Comparison of ENCODE assay signal across 15 cellular contexts in the genomic region with DNA sequence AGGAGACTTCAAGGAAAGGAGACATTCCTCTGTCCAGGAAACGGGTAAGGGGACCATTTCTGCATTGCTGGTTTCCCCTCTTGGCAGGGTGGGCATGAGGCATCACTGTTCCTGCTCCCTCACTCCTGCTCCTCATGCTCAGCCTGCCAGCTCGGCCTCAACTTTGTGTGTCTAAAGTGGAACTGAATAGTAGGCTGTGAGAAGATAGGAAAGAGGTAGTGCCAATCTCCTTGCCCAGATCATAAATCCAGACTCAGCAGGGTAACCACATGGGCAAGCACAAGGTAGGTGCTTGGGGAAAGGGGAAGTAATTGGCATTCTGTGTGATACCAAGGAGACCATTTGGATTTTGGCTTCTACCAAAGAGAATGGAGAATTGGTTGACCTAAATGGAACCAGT. TPM values are rescaled to one million over a fixed set of nuclear protein-coding genes. Genes with fewer than 3 reads are reported as not detected.
A peak's percentile ranks its signal among the peaks of the same experiment; 100 is the strongest.
DNase-seq lines count a peak whose midpoint lies in the region; ATAC-seq and TF ChIP-seq lines count a peak whose summit lies in the region.
"Had no signal": no experiment of that assay in that cellular context is flagged by ENCODE, and none has a peak within 500 bp of the region (broad histone marks: within the 10 kb centered on the region; RNA-seq: fewer than 3 reads in every experiment).

No MANE protein-coding gene starts in this region.

- H3K9me3 ChIP-seq in CD4-positive, CD25-positive, alpha-beta regulatory T cell (ENCODE audit: control insufficient read depth in 2 of 2, low read length in 2 of 2) = no peaks in the 10 kb centered on the region
- H3K9me3 ChIP-seq in sigmoid colon = no peaks in the 10 kb centered on the region
- H3K9me3 ChIP-seq: prostate gland had no signal

- no peaks in the 10 kb centered on the region for H3K9me3 Mint-ChIP-seq in CD4-positive, CD25-positive, alpha-beta regulatory T cell
- H3K9me3 Mint-ChIP-seq in IgD-negative memory B cell = no peaks in the 10 kb centered on the region
- no peaks in the 10 kb centered on the region for H3K9me3 Mint-ChIP-seq in activated CD8-positive, alpha-beta T cell treated with anti-CD3 and anti-CD28 coated beads, Interleukin-2, amount 10 ng/mL, durations not matched to agents 7 days and 5 days (ENCODE audit: insufficient read depth)
- no peaks in the 10 kb centered on the region for H3K9me3 Mint-ChIP-seq in natural killer cell
- H3K9me3 Mint-ChIP-seq: stimulated activated memory B cell treated with anti-CD40 and anti-IgM and Interleukin-4, amounts not matched to agents 10 μg/mL and 1 μg/mL and 100 μg/mL, for 72 hours; WTC11 had no signal

- no peak for TF ChIP-seq CTCF in natural killer cell (IDR thresholded peaks at IDR 0.05)
- no peak for TF ChIP-seq CTCF in sigmoid colon (IDR thresholded peaks at IDR 0.05)

- no peaks in the 10 kb centered on the region for H3K27me3 ChIP-seq in CD4-positive, CD25-positive, alpha-beta regulatory T cell (ENCODE audit: control insufficient read depth, insufficient read depth, low read length)
- peaks cover 5 to 40% (median 31%) of the 10 kb centered on the region in 3 donors for H3K27me3 ChIP-seq in sigmoid colon

- intact Hi-C loops in natural killer cell (cut with micrococcal nuclease) (loop anchor here (5.0 kb wide), 2 partner anchors 72 to 97 kb away; partner anchors contain the start of genes MDP1 and TINF2), sigmoid colon (cut with DNase I) (no loop called here)

- 66 to 91% methylated on average over 2 of the region's 2 CpGs for WGBS in sigmoid colon, 2 donors

- H3K27ac ChIP-seq in CD4-positive, CD25-positive, alpha-beta regulatory T cell (ENCODE audit: insufficient read depth, low read length, poor library complexity, severe bottlenecking) = no peak overlapping the region
- peak overlapping the region in 1 of 4 donors; percentile 81 for H3K27ac ChIP-seq in sigmoid colon
- H3K27ac ChIP-seq: prostate gland had no signal

- peak overlapping the region; percentile 78 to 90 (median 81) for H3K27ac Mint-ChIP-seq in CD4-positive, CD25-positive, alpha-beta regulatory T cell
- H3K27ac Mint-ChIP-seq in IgD-negative memory B cell (peak overlapping the region in 2 of 3 donors; percentile 27 to 79), natural killer cell (peak overlapping the region; percentile 94 to 96)
- peak overlapping the region; percentile 94 for H3K27ac Mint-ChIP-seq in activated CD8-positive, alpha-beta T cell treated with anti-CD3 and anti-CD28 coated beads, Interleukin-2, amount 10 ng/mL, durations not matched to agents 7 days and 5 days
- H3K27ac Mint-ChIP-seq: WTC11 had no signal

- TF ChIP-seq POLR2A in sigmoid colon (IDR thresholded peaks at IDR 0.05) = no peak

- H3K36me3 ChIP-seq in CD4-positive, CD25-positive, alpha-beta regulatory T cell (ENCODE audit: control insufficient read depth, insufficient read depth, low read length) = no peaks in the 10 kb centered on the region
- H3K36me3 ChIP-seq in sigmoid colon = no peaks in the 10 kb centered on the region
- H3K36me3 ChIP-seq: prostate gland had no signal

- peaks cover 57% of the 10 kb centered on the region for H3K4me1 ChIP-seq in CD4-positive, CD25-positive, alpha-beta regulatory T cell (ENCODE audit: control insufficient read depth, insufficient read depth, low read length, poor library complexity, severe bottlenecking)
- peaks cover 0 to 38% (median 34%) of the 10 kb centered on the region in 4 donors for H3K4me1 ChIP-seq in sigmoid colon

- peak overlapping the region; percentile 21 for H3K4me3 ChIP-seq in CD4-positive, CD25-positive, alpha-beta regulatory T cell (ENCODE audit: low read depth, low read length)
- no peak overlapping the region for H3K4me3 ChIP-seq in sigmoid colon
- H3K4me3 ChIP-seq: prostate gland had no signal

- POLR2A ChIA-PET in activated CD8-positive, alpha-beta T cell treated with anti-CD3 and anti-CD28 coated beads, Interleukin-2, amount 10 ng/mL, durations not matched to agents 7 days and 5 days (lab: Charles Lee) = interaction anchor here (1.2 to 4.4 kb wide), 4 partner anchors 15 to 117 kb away, joined by 3 to 23 read pairs (median 5); partner anchors contain the start of genes CBLN3, KHNYN and TINF2

- H3K36me3 Mint-ChIP-seq in CD4-positive, CD25-positive, alpha-beta regulatory T cell = no peaks in the 10 kb centered on the region
- H3K36me3 Mint-ChIP-seq in IgD-negative memory B cell (no peaks in the 10 kb centered on the region), natural killer cell (no peaks in the 10 kb centered on the region)
- H3K36me3 Mint-ChIP-seq in activated CD8-positive, alpha-beta T cell treated with anti-CD3 and anti-CD28 coated beads, Interleukin-2, amount 10 ng/mL, durations not matched to agents 7 days and 5 days (ENCODE audit: low read depth) = peaks cover 54% of the 10 kb centered on the region

- ATAC-seq in CD4-positive, CD25-positive, alpha-beta regulatory T cell (ENCODE audit: low read depth in 2 of 2) = no peak
- no peak for ATAC-seq in activated CD8-positive, alpha-beta T cell treated with anti-CD3 and anti-CD28 coated beads, Interleukin-2, amount 10 ng/mL, durations not matched to agents 7 days and 5 days
- ATAC-seq in natural killer cell = no peak
- no peak for ATAC-seq in HG02852 (IDR thresholded peaks at IDR 0.05; ENCODE audit: unreplicated experiment)
- ATAC-seq: Panc1; stimulated activated memory B cell treated with anti-CD40 and anti-IgM and Interleukin-4, amounts not matched to agents 10 μg/mL and 1 μg/mL and 100 μg/mL, for 72 hours; WTC11 had no signal

- CTCF ChIA-PET in activated CD8-positive, alpha-beta T cell treated with anti-CD3 and anti-CD28 coated beads, Interleukin-2, amount 10 ng/mL, durations not matched to agents 7 days and 5 days (lab: Charles Lee) = interaction anchor here (0.8 to 26.4 kb wide), 6 partner anchors 9 to 117 kb away, joined by 3 to 801 read pairs (median 50); partner anchors contain the start of genes ADCY4, CBLN3, GMPR2 and KHNYN

- peak overlapping the region; percentile 72 to 86 (median 84) for H3K4me3 Mint-ChIP-seq in CD4-positive, CD25-positive, alpha-beta regulatory T cell
- H3K4me3 Mint-ChIP-seq in IgD-negative memory B cell (peak overlapping the region in 3 of 4 donors; percentile 6 to 28 (median 13)), natural killer cell (peak overlapping the region; percentile 88)
- H3K4me3 Mint-ChIP-seq in activated CD8-positive, alpha-beta T cell treated with anti-CD3 and anti-CD28 coated beads, Interleukin-2, amount 10 ng/mL, durations not matched to agents 7 days and 5 days = peak overlapping the region; percentile 72
- H3K4me3 Mint-ChIP-seq: stimulated activated memory B cell treated with anti-CD40 and anti-IgM and Interleukin-4, amounts not matched to agents 10 μg/mL and 1 μg/mL and 100 μg/mL, for 72 hours; WTC11 had no signal

- no peak for TF ChIP-seq EP300 in sigmoid colon (IDR thresholded peaks at IDR 0.05)

- H3K4me1 Mint-ChIP-seq in CD4-positive, CD25-positive, alpha-beta regulatory T cell = peaks cover 20 to 60% (median 45%) of the 10 kb centered on the region in 4 donors
- H3K4me1 Mint-ChIP-seq in IgD-negative memory B cell (peaks cover 11 to 38% (median 29%) of the 10 kb centered on the region in 3 donors), natural killer cell (peaks cover 68 to 78% of the 10 kb centered on the region in 2 donors)
- H3K4me1 Mint-ChIP-seq in activated CD8-positive, alpha-beta T cell treated with anti-CD3 and anti-CD28 coated beads, Interleukin-2, amount 10 ng/mL, durations not matched to agents 7 days and 5 days (ENCODE audit: low read depth) = peaks cover 75% of the 10 kb centered on the region

- DNase-seq in CD4-positive, CD25-positive, alpha-beta regulatory T cell = no peak
- DNase-seq in activated CD8-positive, alpha-beta T cell treated with anti-CD3 and anti-CD28 coated beads, Interleukin-2, amount 10 ng/mL, durations not matched to agents 7 days and 5 days = no peak
- no peak for DNase-seq in natural killer cell
- DNase-seq in NCI-H526 treated with DMSO at 0.1 percent for 48 hours (lab: John Stamatoyannopoulos, UW) = no peak
- DNase-seq in cerebellar cortex (ENCODE audit: low spot score) = no peak
- DNase-seq in sigmoid colon = no peak
- DNase-seq: activated naive CD4-positive, alpha-beta T cell treated with anti-CD3 and anti-CD28 coated beads, Interleukin-2, amount 50 U/mL, for 16 hours; mesendoderm; stimulated activated CD4-positive, alpha-beta T cell treated with anti-CD3 and anti-CD28 coated beads, Interleukin-2, amount 100 ng/mL, for 24 hours had no signal

- no peaks in the 10 kb centered on the region for H3K27me3 Mint-ChIP-seq in CD4-positive, CD25-positive, alpha-beta regulatory T cell
- H3K27me3 Mint-ChIP-seq in IgD-negative memory B cell = no peaks in the 10 kb centered on the region
- peaks cover 6% of the 10 kb centered on the region for H3K27me3 Mint-ChIP-seq in activated CD8-positive, alpha-beta T cell treated with anti-CD3 and anti-CD28 coated beads, Interleukin-2, amount 10 ng/mL, durations not matched to agents 7 days and 5 days (ENCODE audit: low read depth)
- no peaks in the 10 kb centered on the region for H3K27me3 Mint-ChIP-seq in natural killer cell (ENCODE audit: low read depth in 2 of 2)

RNA-seq across cellular contexts. Expression of gene LTB4R, which starts 2.6 kb away (rescaled TPM):
- total RNA-seq in CD4-positive, CD25-positive, alpha-beta regulatory T cell = 17.5 TPM
- 1 to 10 TPM; 3.5 to 7.8 (median 6.3) TPM for polyA plus RNA-seq in CD4-positive, CD25-positive, alpha-beta regulatory T cell
- polyA plus RNA-seq in IgD-negative memory B cell (2.5 TPM), sigmoid colon (1 to 10 TPM in 2 of 3 donors, under 1 TPM in 1; 0.60 to 9.8 (median 2.1) TPM)
- 10 to 100 TPM; 26.9 to 28.0 TPM for total RNA-seq in activated CD8-positive, alpha-beta T cell treated with anti-CD3 and anti-CD28 coated beads, Interleukin-2, amount 10 ng/mL, durations not matched to agents 7 days and 5 days
- total RNA-seq in natural killer cell (10 to 100 TPM; 33.5 to 55.7 (median 49.7) TPM), sigmoid colon (1 to 10 TPM; 2.1 to 4.2 (median 2.9) TPM)

RNA-seq across cellular contexts. Expression of gene LTB4R2, which starts 4.0 kb away (rescaled TPM):
- 18.1 TPM for total RNA-seq in CD4-positive, CD25-positive, alpha-beta regulatory T cell
- 1 to 10 TPM in 3 of 4 donors, under 1 TPM in 1; 1.00 to 2.2 (median 1.7) TPM for polyA plus RNA-seq in CD4-positive, CD25-positive, alpha-beta regulatory T cell
- 0.97 TPM for polyA plus RNA-seq in IgD-negative memory B cell
- total RNA-seq in activated CD8-positive, alpha-beta T cell treated with anti-CD3 and anti-CD28 coated beads, Interleukin-2, amount 10 ng/mL, durations not matched to agents 7 days and 5 days = 10 to 100 TPM; 17.8 to 18.7 TPM
- total RNA-seq in natural killer cell = 10 to 100 TPM; 27.6 to 40.5 (median 37.4) TPM
- 1 to 10 TPM; 2.5 to 5.5 (median 4.3) TPM for total RNA-seq in sigmoid colon
- polyA plus RNA-seq in sigmoid colon = 1 to 10 TPM in 1 of 3 donors, under 1 TPM in 1, not detected in 1; under 0.01 to 3.9 TPM

RNA-seq across cellular contexts. Expression of gene CIDEB, which starts 6.1 kb away (rescaled TPM):
- total RNA-seq in CD4-positive, CD25-positive, alpha-beta regulatory T cell = 13.2 TPM
- polyA plus RNA-seq in CD4-positive, CD25-positive, alpha-beta regulatory T cell = 10 to 100 TPM in 2 of 4 donors, 1 to 10 TPM in 2; 8.9 to 13.6 (median 9.7) TPM
- polyA plus RNA-seq in IgD-negative memory B cell (19.2 TPM), sigmoid colon (1 to 10 TPM; 7.2 to 8.6 (median 7.2) TPM)
- 10 to 100 TPM; 47.2 to 48.2 TPM for total RNA-seq in activated CD8-positive, alpha-beta T cell treated with anti-CD3 and anti-CD28 coated beads, Interleukin-2, amount 10 ng/mL, durations not matched to agents 7 days and 5 days
- total RNA-seq in natural killer cell (10 to 100 TPM; 40.0 to 59.6 (median 46.6) TPM), sigmoid colon (1 to 10 TPM; 4.7 to 9.5 (median 8.0) TPM)

RNA-seq across cellular contexts. Expression of gene NOP9, which starts 14.3 kb away (rescaled TPM):
- total RNA-seq in CD4-positive, CD25-positive, alpha-beta regulatory T cell = 30.0 TPM
- 1 to 10 TPM; 1.3 to 2.5 (median 1.8) TPM for polyA plus RNA-seq in CD4-positive, CD25-positive, alpha-beta regulatory T cell
- polyA plus RNA-seq in IgD-negative memory B cell (1.6 TPM), sigmoid colon (10 to 100 TPM in 2 of 3 donors, 1 to 10 TPM in 1; 7.8 to 29.0 (median 11.3) TPM)
- 10 to 100 TPM; 35.2 to 36.7 TPM for total RNA-seq in activated CD8-positive, alpha-beta T cell treated with anti-CD3 and anti-CD28 coated beads, Interleukin-2, amount 10 ng/mL, durations not matched to agents 7 days and 5 days
- total RNA-seq in natural killer cell (10 to 100 TPM; 34.9 to 47.8 (median 39.2) TPM), sigmoid colon (10 to 100 TPM; 12.8 to 16.8 (median 14.9) TPM)

RNA-seq across cellular contexts. Expression of gene DHRS1, which starts 14.3 kb away (rescaled TPM):
- total RNA-seq in CD4-positive, CD25-positive, alpha-beta regulatory T cell = 41.2 TPM
- polyA plus RNA-seq in CD4-positive, CD25-positive, alpha-beta regulatory T cell = 10 to 100 TPM; 21.7 to 48.5 (median 31.9) TPM
- polyA plus RNA-seq in IgD-negative memory B cell = 27.3 TPM
- 10 to 100 TPM; 28.6 to 33.9 TPM for total RNA-seq in activated CD8-positive, alpha-beta T cell treated with anti-CD3 and anti-CD28 coated beads, Interleukin-2, amount 10 ng/mL, durations not matched to agents 7 days and 5 days
- total RNA-seq in natural killer cell = 10 to 100 TPM; 39.8 to 59.0 (median 43.3) TPM
- 10 to 100 TPM; 13.9 to 34.6 (median 29.3) TPM for total RNA-seq in sigmoid colon
- polyA plus RNA-seq in sigmoid colon = 10 to 100 TPM; 39.6 to 56.6 (median 40.8) TPM

Comparison
In these comparisons a context has a peak if more than half of its experiments do, and no peak if none do; other contexts are left out.
1. H3K4me3 Mint-ChIP-seq: peak in every context shown above with its lines; median percentile 88 in natural killer cell; 84 in CD4-positive, CD25-positive, alpha-beta regulatory T cell; 72 in activated CD8-positive, alpha-beta T cell treated with anti-CD3 and anti-CD28 coated beads, Interleukin-2, amount 10 ng/mL, durations not matched to agents 7 days and 5 days; 13 in IgD-negative memory B cell.